Comparison of ENCODE assay signal across 1 cellular context in genomic region chr2:150639383-150639782, GRCh38.
TF ChIP-seq lines count a peak whose summit lies in the region.

No MANE protein-coding gene starts in this region.

TF ChIP-seq in A549, 52 proteins besides CTCF, POLR2A, EP300 and RAD21 (continued from another document):
- no peak for TF ChIP-seq REST (IDR thresholded peaks at IDR 0.05)
